ENCODE assay signal across 8 cellular contexts in genomic region chr12:45732936-45733335, GRCh38. TPM values are rescaled to one million over a fixed set of nuclear protein-coding genes. Genes with fewer than 3 reads are reported as not detected.
A peak's percentile ranks its signal among the peaks of the same experiment; 100 is the strongest.
DNase-seq lines count a peak whose midpoint lies in the region; ATAC-seq and TF ChIP-seq lines count a peak whose summit lies in the region.

No MANE protein-coding gene starts in this region.

- DNase-seq in DND-41 (no peak), NAMALWA (ENCODE audit: low spot score) (peak; percentile 44), dorsolateral prefrontal cortex (no peak), osteocyte (ENCODE audit: extremely low spot score, unreplicated experiment) (no peak), NCI-H1105 (lab: John Stamatoyannopoulos, UW) (no peak)

- peaks cover 89% of the 10 kb centered on the region for H3K79me2 ChIP-seq in DND-41 (ENCODE audit: insufficient read depth, low read length)

- H3K4me1 ChIP-seq in DND-41 (ENCODE audit: insufficient read depth, low read length): peaks cover 45% of the 10 kb centered on the region

- peaks cover 23% of the 10 kb centered on the region for H3K36me3 Mint-ChIP-seq in osteocyte (ENCODE audit: unreplicated experiment)

- H3K9me3 ChIP-seq in DND-41 (ENCODE audit: insufficient read depth, low read length, severe bottlenecking): no peaks in the 10 kb centered on the region

- no peak overlapping the region for H2AFZ ChIP-seq in DND-41 (ENCODE audit: low read depth, low read length)

- H3K4me2 ChIP-seq in DND-41 (ENCODE audit: insufficient read depth, low read length): peak overlapping the region; percentile 62

- peaks cover 47% of the 10 kb centered on the region for H3K36me3 ChIP-seq in DND-41 (ENCODE audit: insufficient read depth, low read length)

- H4K20me1 ChIP-seq in DND-41 (ENCODE audit: insufficient read depth, low read length): peaks cover 14% of the 10 kb centered on the region; the same call in 1 of the 2 replicates

- H3K27me3 ChIP-seq in DND-41 (ENCODE audit: insufficient read depth, low read length, poor library complexity) (no peaks in the 10 kb centered on the region), dorsolateral prefrontal cortex (no peaks in the 10 kb centered on the region)

- intact Hi-C loops in dorsolateral prefrontal cortex (cut with DNase I): no loop called here

- H3K27ac ChIP-seq in DND-41 (ENCODE audit: low read length): peak overlapping the region; percentile 58
- peak overlapping the region in 52 of 59 donors; percentile 0 to 100 (median 98) for H3K27ac ChIP-seq in dorsolateral prefrontal cortex

- H3K27me3 Mint-ChIP-seq in osteocyte (ENCODE audit: unreplicated experiment): no peaks in the 10 kb centered on the region

- H3K9ac ChIP-seq in DND-41 (ENCODE audit: low read depth, low read length): peak overlapping the region; percentile 98

- H3K9me3 Mint-ChIP-seq in osteocyte (ENCODE audit: unreplicated experiment): no peaks in the 10 kb centered on the region

- peaks cover 36% of the 10 kb centered on the region for H3K4me1 Mint-ChIP-seq in osteocyte (ENCODE audit: unreplicated experiment)

- peak overlapping the region; percentile 65 to 86 for H3K4me3 ChIP-seq in DND-41 (ENCODE audit: low read depth in 1 of 2, low read length in 2 of 2)
- peak overlapping the region in 29 of 59 donors; percentile 0 to 96 (median 87) for H3K4me3 ChIP-seq in dorsolateral prefrontal cortex

- H3K27ac Mint-ChIP-seq in osteocyte (ENCODE audit: unreplicated experiment): peak overlapping the region; percentile 90

- ATAC-seq in DND-41 (ENCODE audit: insufficient read depth, low read depth): no peak
- no peak for ATAC-seq in HG02798 (IDR thresholded peaks at IDR 0.05; ENCODE audit: poor library complexity, unreplicated experiment)
- ATAC-seq in HG03442 (IDR thresholded peaks at IDR 0.05; ENCODE audit: unreplicated experiment): no peak
- no peak for ATAC-seq in HG03469 (IDR thresholded peaks at IDR 0.05; ENCODE audit: unreplicated experiment)

- peak overlapping the region; percentile 55 for H3K4me3 Mint-ChIP-seq in osteocyte (ENCODE audit: unreplicated experiment)

- no peak for TF ChIP-seq CTCF in DND-41 (IDR thresholded peaks at IDR 0.05; ENCODE audit: borderline replicate concordance, extremely low read depth, low read length, poor library complexity, severe bottlenecking)
- TF ChIP-seq CTCF in dorsolateral prefrontal cortex (IDR thresholded peaks at IDR 0.05 in 54 of 56, conservative IDR thresholded peaks at IDR 0.05 in 2 of 56; ENCODE audit: low read depth in 1 of 56, partially characterized antibody in 56 of 56): no peak
- TF ChIP-seq CTCF in osteocyte (IDR thresholded peaks at IDR 0.05): no peak

RNA-seq across cellular contexts. Expression of gene ARID2, which starts 3.4 kb away (rescaled TPM):
- total RNA-seq in dorsolateral prefrontal cortex (10 to 100 TPM; 18.3 to 54.8 (median 27.6) TPM), osteocyte (38.1 and 44.4 TPM in 2 replicates)
